In the genomic region with DNA sequence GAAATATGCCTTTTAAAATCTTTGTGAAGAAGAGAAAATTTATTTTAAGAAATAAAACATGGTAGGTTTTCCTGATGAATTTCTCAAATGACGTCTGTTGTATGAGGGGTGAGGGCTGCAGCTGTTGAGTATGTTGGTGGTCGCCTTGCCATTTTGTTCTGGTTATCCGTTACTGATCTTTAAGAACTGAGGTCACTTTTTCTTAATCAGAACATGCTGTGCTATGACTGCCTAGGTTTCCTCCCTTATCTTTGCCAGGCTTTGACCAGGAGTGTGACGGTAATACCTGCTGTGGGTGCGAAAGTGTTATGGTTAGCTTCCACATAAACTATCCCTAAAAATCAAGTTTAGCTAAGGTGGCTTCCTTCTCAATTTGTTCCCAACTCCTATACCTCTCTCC, we compare ENCODE assay signal across 18 cellular contexts.
"Had no signal": no experiment of that assay in that cellular context is flagged by ENCODE, and none has a peak within 500 bp of the region (broad histone marks: within the 10 kb centered on the region; RNA-seq: fewer than 3 reads in every experiment).

No MANE protein-coding gene starts in this region.

- H3K36me3 Mint-ChIP-seq: activated CD4-positive, alpha-beta memory T cell treated with anti-CD3 and anti-CD28 coated beads for 36 hours had no signal

- H3K4me1 ChIP-seq: left lung, right atrium auricular region, thyroid gland had no signal

- DNase-seq: activated CD4-positive, alpha-beta memory T cell treated with anti-CD3 and anti-CD28 coated beads for 36 hours; activated naive CD4-positive, alpha-beta T cell; amniotic stem cell; foreskin fibroblast; glutamatergic neuron; hypothalamus; kidney; left lung; mammary epithelial cell; nephron progenitor cell; occipital lobe; stimulated activated CD4-positive, alpha-beta T cell treated with anti-CD3 and anti-CD28 coated beads, Interleukin-2, amount 100 ng/mL, for 48 hours; thyroid gland had no signal

- H3K27me3 ChIP-seq: left lung, right atrium auricular region, thyroid gland had no signal

- H3K36me3 ChIP-seq: right atrium auricular region, thyroid gland had no signal

- H3K27ac Mint-ChIP-seq: activated CD4-positive, alpha-beta memory T cell treated with anti-CD3 and anti-CD28 coated beads for 36 hours; activated T-helper 1 cell treated with anti-CD3 and anti-CD28 coated beads, Interleukin-12 subunit alpha, Interleukin-12 subunit beta, Interleukin-2, Interleukin-4 antibody, amounts not matched to agents 30 ng/mL and 10 ng/mL and 1 ng/mL, durations not matched to agents 14 hours and 24 hours and 36 hours; nephron progenitor cell; progenitor cell of endocrine pancreas; stimulated activated memory B cell treated with anti-CD40 and anti-IgM and Interleukin-4, amounts not matched to agents 10 μg/mL and 1 μg/mL and 100 μg/mL, for 72 hours; T-helper 2 cell treated with Interferon-gamma antibody and Interleukin-4, amounts not matched to agents 5 μg/mL and 100 μg/mL, for 36 hours had no signal

- H3K9me3 Mint-ChIP-seq: activated CD4-positive, alpha-beta memory T cell treated with anti-CD3 and anti-CD28 coated beads for 36 hours; activated T-helper 1 cell treated with anti-CD3 and anti-CD28 coated beads, Interleukin-12 subunit alpha, Interleukin-12 subunit beta, Interleukin-2, Interleukin-4 antibody, amounts not matched to agents 30 ng/mL and 10 ng/mL and 1 ng/mL, durations not matched to agents 14 hours and 24 hours and 36 hours; nephron progenitor cell; stimulated activated memory B cell treated with anti-CD40 and anti-IgM and Interleukin-4, amounts not matched to agents 10 μg/mL and 1 μg/mL and 100 μg/mL, for 72 hours; T-helper 2 cell treated with Interferon-gamma antibody and Interleukin-4, amounts not matched to agents 5 μg/mL and 100 μg/mL, for 36 hours had no signal

- H3K4me3 ChIP-seq: left lung, right atrium auricular region, thyroid gland had no signal

- H3K9me3 ChIP-seq: left lung, right atrium auricular region, thyroid gland had no signal

- H3K4me1 Mint-ChIP-seq: nephron progenitor cell had no signal

- H3K4me3 Mint-ChIP-seq: activated CD4-positive, alpha-beta memory T cell treated with anti-CD3 and anti-CD28 coated beads for 36 hours; activated T-helper 1 cell treated with anti-CD3 and anti-CD28 coated beads, Interleukin-12 subunit alpha, Interleukin-12 subunit beta, Interleukin-2, Interleukin-4 antibody, amounts not matched to agents 30 ng/mL and 10 ng/mL and 1 ng/mL, durations not matched to agents 14 hours and 24 hours and 36 hours; nephron progenitor cell; stimulated activated memory B cell treated with anti-CD40 and anti-IgM and Interleukin-4, amounts not matched to agents 10 μg/mL and 1 μg/mL and 100 μg/mL, for 72 hours; T-helper 2 cell treated with Interferon-gamma antibody and Interleukin-4, amounts not matched to agents 5 μg/mL and 100 μg/mL, for 36 hours had no signal

- ATAC-seq: left lung; stimulated activated memory B cell treated with anti-CD40 and anti-IgM and Interleukin-4, amounts not matched to agents 10 μg/mL and 1 μg/mL and 100 μg/mL, for 72 hours had no signal

- H3K27ac ChIP-seq: left lung, right atrium auricular region, thyroid gland had no signal

- H3K27me3 Mint-ChIP-seq: activated CD4-positive, alpha-beta memory T cell treated with anti-CD3 and anti-CD28 coated beads for 36 hours; progenitor cell of endocrine pancreas; stimulated activated memory B cell treated with anti-CD40 and anti-IgM and Interleukin-4, amounts not matched to agents 10 μg/mL and 1 μg/mL and 100 μg/mL, for 72 hours had no signal
